ENCODE assay signal across 29 cellular contexts in genomic region chr5:179886190-179886589, GRCh38.
"Had no signal": no experiment of that assay in that cellular context is flagged by ENCODE, and none has a peak within 500 bp of the region (broad histone marks: within the 10 kb centered on the region; RNA-seq: fewer than 3 reads in every experiment).

No MANE protein-coding gene starts in this region.

- H3K4me1 Mint-ChIP-seq: activated T-helper 17 cell treated with anti-CD3 and anti-CD28 coated beads, Interleukin-2, amount 50 U/mL, for 72 hours; central memory CD8-positive, alpha-beta T cell; mesothelial cell of epicardium; stimulated activated memory B cell treated with anti-CD40 and anti-IgM and Interleukin-4, amounts not matched to agents 10 μg/mL and 1 μg/mL and 100 μg/mL, for 72 hours had no signal

- FAIRE-seq: colon, TTC549, urothelium cell line had no signal

- H3K9me3 Mint-ChIP-seq: central memory CD8-positive, alpha-beta T cell had no signal

- H3K9ac ChIP-seq: parathyroid adenoma had no signal

- H3K4me2 ChIP-seq: smooth muscle cell had no signal

- DNase-seq: activated CD4-positive, alpha-beta T cell treated with anti-CD3 and anti-CD28 coated beads for 1 hour; activated CD4-positive, alpha-beta T cell treated with anti-CD3 and anti-CD28 coated beads, Interleukin-2, amount 50 U/mL, for 1 hour; activated T-cell treated with anti-CD3 and anti-CD28 coated beads, Interleukin-2, amount 50 U/mL, for 24 hours; adrenal gland; brain microvascular endothelial cell; effector memory CD8-positive, alpha-beta T cell; mammary epithelial cell; naive thymus-derived CD8-positive, alpha-beta T cell; stimulated activated CD4-positive, alpha-beta T cell treated with anti-CD3 and anti-CD28 coated beads, Interleukin-15, amount 100 ng/mL, for 24 hours; stomach; T-helper 1 cell; WERI-Rb-1 had no signal

- ATAC-seq: activated naive CD4-positive, alpha-beta T cell treated with anti-CD3 and anti-CD28 coated beads, Interleukin-2, amount 50 U/mL, for 72 hours; activated T-helper 17 cell treated with anti-CD3 and anti-CD28 coated beads, Interleukin-2, amount 50 U/mL, for 72 hours; effector memory CD8-positive, alpha-beta T cell; left lung; naive thymus-derived CD8-positive, alpha-beta T cell; sciatic nerve; stimulated activated memory B cell treated with anti-CD40 and anti-IgM and Interleukin-4, amounts not matched to agents 10 μg/mL and 1 μg/mL and 100 μg/mL, for 72 hours had no signal

- H2AFZ ChIP-seq: parathyroid adenoma had no signal

- H3K4me3 ChIP-seq: adrenal gland, ascending aorta, esophagus muscularis mucosa, left lung, smooth muscle cell, stomach, suprapubic skin, tibial nerve had no signal

- H3K4me3 Mint-ChIP-seq: activated T-cell treated with anti-CD3 and anti-CD28 coated beads, Interleukin-2, amount 50 U/mL, for 24 hours; activated T-helper 17 cell treated with anti-CD3 and anti-CD28 coated beads, Interleukin-2, amount 50 U/mL, for 72 hours; central memory CD8-positive, alpha-beta T cell; effector memory CD8-positive, alpha-beta T cell; mesothelial cell of epicardium; naive thymus-derived CD8-positive, alpha-beta T cell; stimulated activated memory B cell treated with anti-CD40 and anti-IgM and Interleukin-4, amounts not matched to agents 10 μg/mL and 1 μg/mL and 100 μg/mL, for 72 hours had no signal

- H3K27ac Mint-ChIP-seq: activated naive CD4-positive, alpha-beta T cell treated with anti-CD3 and anti-CD28 coated beads, Interleukin-2, amount 50 U/mL, for 72 hours; activated T-cell treated with anti-CD3 and anti-CD28 coated beads, Interleukin-2, amount 50 U/mL, for 24 hours; activated T-helper 17 cell treated with anti-CD3 and anti-CD28 coated beads, Interleukin-2, amount 50 U/mL, for 72 hours; effector memory CD8-positive, alpha-beta T cell; mesothelial cell of epicardium; naive thymus-derived CD8-positive, alpha-beta T cell; stimulated activated memory B cell treated with anti-CD40 and anti-IgM and Interleukin-4, amounts not matched to agents 10 μg/mL and 1 μg/mL and 100 μg/mL, for 72 hours had no signal

- H3K4me1 ChIP-seq: adrenal gland, ascending aorta, esophagus muscularis mucosa, left lung, parathyroid adenoma, stomach, suprapubic skin, tibial nerve had no signal

- H3K27ac ChIP-seq: adrenal gland, ascending aorta, brain microvascular endothelial cell, esophagus muscularis mucosa, left lung, neutrophil, parathyroid adenoma, stomach, suprapubic skin, tibial nerve, WERI-Rb-1 had no signal

- H3K27me3 Mint-ChIP-seq: activated T-cell treated with anti-CD3 and anti-CD28 coated beads, Interleukin-2, amount 50 U/mL, for 24 hours; activated T-helper 17 cell treated with anti-CD3 and anti-CD28 coated beads, Interleukin-2, amount 50 U/mL, for 72 hours; central memory CD8-positive, alpha-beta T cell; effector memory CD8-positive, alpha-beta T cell; naive thymus-derived CD8-positive, alpha-beta T cell; stimulated activated memory B cell treated with anti-CD40 and anti-IgM and Interleukin-4, amounts not matched to agents 10 μg/mL and 1 μg/mL and 100 μg/mL, for 72 hours had no signal

- H3K9me3 ChIP-seq: neutrophil, suprapubic skin had no signal

- H3K27me3 ChIP-seq: adrenal gland, ascending aorta, brain microvascular endothelial cell, esophagus muscularis mucosa, left lung, neutrophil, stomach, suprapubic skin, tibial nerve had no signal
